In the genomic region with DNA sequence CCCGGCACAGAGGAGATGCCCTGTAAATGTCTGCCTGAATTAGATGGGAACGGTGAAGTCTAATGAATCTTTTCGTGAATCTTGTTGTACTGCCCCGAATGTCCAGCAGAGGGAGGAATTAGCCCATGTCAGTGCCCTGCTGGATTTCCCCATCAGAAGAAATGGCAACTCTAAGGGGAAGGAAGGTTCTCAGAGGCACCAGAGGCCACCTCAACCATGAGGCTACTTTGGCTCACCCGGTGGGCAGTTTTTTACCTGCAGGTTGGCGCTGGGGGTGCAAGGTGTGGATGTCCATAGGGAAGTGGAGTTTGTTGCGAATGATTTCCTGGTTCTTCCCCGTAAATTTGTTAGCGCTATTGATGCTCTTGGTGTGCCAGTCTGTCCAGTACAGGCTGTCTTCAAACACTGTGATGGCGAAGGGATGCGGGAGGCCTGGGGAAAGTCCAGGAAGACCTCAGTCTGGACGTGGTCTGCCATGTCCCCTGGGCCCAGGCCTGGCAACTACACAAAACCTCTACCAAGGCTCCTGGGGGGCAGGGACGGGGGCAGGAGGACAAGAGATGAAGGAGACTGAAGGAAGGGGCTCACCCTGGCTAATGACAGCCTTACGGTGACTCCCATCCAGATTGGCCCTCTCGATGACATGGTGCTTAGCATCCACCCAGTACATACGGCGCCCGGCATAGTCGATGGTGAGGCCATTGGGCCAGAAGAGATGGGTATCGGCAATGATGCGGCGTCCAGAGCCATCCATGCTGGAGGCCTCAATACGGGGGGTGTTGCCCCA, we compare ENCODE assay signal across 8 cellular contexts. TPM values are rescaled to one million over a fixed set of nuclear protein-coding genes. Genes with fewer than 3 reads are reported as not detected.
DNase-seq lines count a peak whose midpoint lies in the region; ATAC-seq and TF ChIP-seq lines count a peak whose summit lies in the region.

No MANE protein-coding gene starts in this region.

- TF ChIP-seq CTCF in dorsolateral prefrontal cortex (IDR thresholded peaks at IDR 0.05 in 54 of 56, conservative IDR thresholded peaks at IDR 0.05 in 2 of 56; ENCODE audit: low read depth in 1 of 56, partially characterized antibody in 56 of 56): peak; percentile 74 to 96 (median 92)

- peak; percentile 77 for DNase-seq in DMS53 (lab: John Stamatoyannopoulos, UW)
- peak; percentile 84 for DNase-seq in NCI-H69 (lab: John Stamatoyannopoulos, UW)
- DNase-seq in activated CD4-positive, alpha-beta T cell treated with anti-CD3 and anti-CD28 coated beads, Interleukin-2, amount 50 U/mL, for 1 hour: peak; percentile 74
- peak in 8 of 10 donors; percentile 55 to 88 (median 71) for DNase-seq in dorsolateral prefrontal cortex
- peak; percentile 89 for DNase-seq in medulla oblongata (ENCODE audit: extremely low spot score)
- peak; percentile 45 for DNase-seq in stimulated activated CD8-positive, alpha-beta memory T cell treated with anti-CD3 and anti-CD28 coated beads, Interleukin-15, amount 100 ng/mL, for 24 hours (ENCODE audit: low read depth)

- ATAC-seq in HG03045 (IDR thresholded peaks at IDR 0.05; ENCODE audit: unreplicated experiment) (peak; percentile 50), HG02938 (IDR thresholded peaks at IDR 0.05; ENCODE audit: unreplicated experiment) (no peak)

- peak overlapping the region in 32 of 59 donors; percentile 1 to 60 (median 34) for H3K27ac ChIP-seq in dorsolateral prefrontal cortex

- H3K27me3 ChIP-seq in dorsolateral prefrontal cortex: no peaks in the 10 kb centered on the region

- H3K4me3 ChIP-seq in dorsolateral prefrontal cortex: no peak overlapping the region

- intact Hi-C loops in dorsolateral prefrontal cortex (cut with DNase I): loop anchor here (2.0 to 10.0 kb wide), 3 partner anchors 263 to 465 kb away; partner anchors contain the start of gene MYBPC3 (in 1 of the 2)

RNA-seq across cellular contexts. Expression of gene LRP4, which starts 28.5 kb away (rescaled TPM):
- 100 to 1,000 TPM in 72 of 120 experiments, 10 to 100 TPM in 48; 56.0 to 339 (median 107) TPM for total RNA-seq in dorsolateral prefrontal cortex

RNA-seq across cellular contexts. Expression of gene CKAP5, which starts 43.8 kb away (rescaled TPM):
- 100 to 1,000 TPM; 102 to 212 (median 167) TPM for total RNA-seq in dorsolateral prefrontal cortex

RNA-seq across cellular contexts. Expression of gene CSTPP1, which starts 46.7 kb away (rescaled TPM):
- 100 to 1,000 TPM in 73 of 120 experiments, 10 to 100 TPM in 47; 71.1 to 144 (median 102) TPM for total RNA-seq in dorsolateral prefrontal cortex
